8 cellular contexts compared by ENCODE assay signal in genomic region chr5:39624268-39624886, GRCh38.
A peak's percentile ranks its signal among the peaks of the same experiment; 100 is the strongest.
DNase-seq lines count a peak whose midpoint lies in the region; ATAC-seq, FAIRE-seq and TF ChIP-seq lines count a peak whose summit lies in the region.

No MANE protein-coding gene starts in this region.

- in situ Hi-C loops in HepG2 (cut with HindIII; ENCODE audit: extremely low pct_ligation_motif_present, low pct_unique_long_range_greater_than_20kb) = no loop called here

- DNase-seq in EL = peak; percentile 52
- peak; percentile 47 for DNase-seq in HepG2 (ENCODE audit: low spot score)
- no peak for DNase-seq in activated T-cell treated with anti-CD3 and anti-CD28 coated beads, Interleukin-2, amount 50 U/mL, for 48 hours
- DNase-seq in NCI-H1105 (lab: John Stamatoyannopoulos, UW) = no peak
- no peak for DNase-seq in DMS79 treated with DMSO at 0.1 percent for 48 hours (lab: John Stamatoyannopoulos, UW)
- no peak for DNase-seq in NCI-H1048 (lab: John Stamatoyannopoulos, UW)

- TF ChIP-seq POLR2A in HepG2 (IDR thresholded peaks at IDR 0.05; ENCODE audit: insufficient read depth in 1 of 2, low read depth in 2 of 2, low read length in 2 of 2) = no peak

- intact Hi-C loops in HepG2 (cut with micrococcal nuclease; ENCODE audit: unreplicated experiment) = no loop called here

- 0 out of 2 replicates have a peak overlapping the region, but pooled peaks have one; percentile 5 for H3K9ac ChIP-seq in HepG2 (ENCODE audit: insufficient read depth, low read depth, low read length)

- H3K4me2 ChIP-seq in HepG2 (ENCODE audit: low read depth, low read length) = peak overlapping the region; percentile 60

- CTCF ChIA-PET in HepG2 (lab: Yijun Ruan, JAX; ENCODE audit: low intra/inter-chr PET ratio, low total read pairs) = no interaction called here

- TF ChIP-seq CTCF in VCaP (conservative IDR thresholded peaks at IDR 0.05) = no peak
- no peak for TF ChIP-seq CTCF in HepG2 (CRISPR knock-in tag; IDR thresholded peaks at IDR 0.05)

- H3K4me1 ChIP-seq in HepG2 (ENCODE audit: insufficient read depth, low read length) = peaks cover 20% of the 10 kb centered on the region

- no peak for TF ChIP-seq RAD21 in HepG2 (CRISPR knock-in tag; IDR thresholded peaks at IDR 0.05)

- no peaks in the 10 kb centered on the region for H3K27me3 ChIP-seq in HepG2 (ENCODE audit: control insufficient read depth in 1 of 2, insufficient read depth in 2 of 2, low read length in 2 of 2)

- no peak overlapping the region for H2AFZ ChIP-seq in HepG2 (ENCODE audit: low read length)

- POLR2A ChIA-PET in HepG2 (lab: Yijun Ruan, JAX) = no interaction called here

- no peaks in the 10 kb centered on the region for H4K20me1 ChIP-seq in HepG2 (ENCODE audit: insufficient read depth, low read length)

- H3K79me2 ChIP-seq in HepG2 (ENCODE audit: insufficient read depth, low read length) = no peaks in the 10 kb centered on the region

- peak overlapping the region; percentile 62 for H3K27ac ChIP-seq in VCaP
- H3K27ac ChIP-seq in HepG2 (ENCODE audit: extremely low read length, insufficient read depth, low read length) = peak overlapping the region; percentile 60

- BruUV-seq in HepG2 (replicated peaks; lab: Mats Ljungman, UMichigan) = no TSS peak

- H3K9me3 ChIP-seq in HepG2 (ENCODE audit: low read length) = no peaks in the 10 kb centered on the region

- ATAC-seq in HG02981 (IDR thresholded peaks at IDR 0.05; ENCODE audit: unreplicated experiment) (peak; percentile 90), HepG2 (peak; percentile 94)

- peak; percentile 69 for FAIRE-seq in HepG2 (lab: Jason Lieb, UNC)

- H3K4me3 ChIP-seq in HepG2 (replicated peaks in 1 of 3; ENCODE audit: insufficient read depth in 1 of 3, low read depth in 2 of 3, low read length in 3 of 3) = peak overlapping the region in 2 of 3 experiments; percentile 22 to 35; a peak in 2 of 6 replicates

- TF ChIP-seq EP300 in HepG2 (IDR thresholded peaks at IDR 0.05; ENCODE audit: low read depth in 2 of 2, low read length in 2 of 2) (no peak), HepG2 (CRISPR knock-in tag; IDR thresholded peaks at IDR 0.05; ENCODE audit: borderline replicate concordance) (no peak)

- no peaks in the 10 kb centered on the region for H3K36me3 ChIP-seq in HepG2 (replicated peaks in 1 of 2; ENCODE audit: control insufficient read depth in 1 of 2, insufficient read depth in 2 of 2, low read length in 2 of 2)

- 0% methylated on average over 1 of the region's 1 CpG for WGBS in HepG2 (ENCODE audit: low lambda C conversion rate)

TF ChIP-seq in HepG2, 621 proteins besides CTCF, POLR2A, EP300 and RAD21 (continues in another document):
- TF ChIP-seq SATB2 (CRISPR knock-in tag; IDR thresholded peaks at IDR 0.05) (no peak), ZNF672 (CRISPR knock-in tag; IDR thresholded peaks at IDR 0.05) (no peak), TERF1 (CRISPR knock-in tag; IDR thresholded peaks at IDR 0.05) (no peak), ZKSCAN5 (CRISPR knock-in tag; IDR thresholded peaks at IDR 0.05) (no peak), ZNF83 (CRISPR knock-in tag; IDR thresholded peaks at IDR 0.05; ENCODE audit: borderline replicate concordance) (no peak), ZBTB33 (CRISPR knock-in tag; IDR thresholded peaks at IDR 0.05) (no peak), SMAD3 (CRISPR knock-in tag; IDR thresholded peaks at IDR 0.05) (no peak), ZNF776 (CRISPR knock-in tag; IDR thresholded peaks at IDR 0.05) (no peak), SAP130 (CRISPR knock-in tag; IDR thresholded peaks at IDR 0.05; ENCODE audit: low read depth) (peak; percentile 35; the same call in 1 of the 2 replicates), ARID3A (IDR thresholded peaks at IDR 0.05; ENCODE audit: low read depth, low read length) (no peak), IRF2 (CRISPR knock-in tag; IDR thresholded peaks at IDR 0.05) (no peak), ZNF788 (CRISPR knock-in tag; IDR thresholded peaks at IDR 0.05; ENCODE audit: borderline replicate concordance) (no peak), TRIM24 (CRISPR knock-in tag; IDR thresholded peaks at IDR 0.05) (no peak), MTA1 (CRISPR knock-in tag; IDR thresholded peaks at IDR 0.05; ENCODE audit: borderline replicate concordance) (no peak), ZNF256 (CRISPR knock-in tag; conservative IDR thresholded peaks at IDR 0.05) (no peak), MLXIP (CRISPR knock-in tag; IDR thresholded peaks at IDR 0.05; ENCODE audit: borderline replicate concordance) (no peak), ELK4 (CRISPR knock-in tag; IDR thresholded peaks at IDR 0.05; ENCODE audit: borderline replicate concordance) (no peak), E2F5 (CRISPR knock-in tag; conservative IDR thresholded peaks at IDR 0.05) (no peak), PHF21A (CRISPR knock-in tag; IDR thresholded peaks at IDR 0.05) (no peak)

Comparison
In these comparisons a context has a peak if more than half of its experiments do, and no peak if none do; other contexts are left out.
1. DNase-seq: peak in EL (single experiment) and HepG2 (single experiment); none in activated T-cell treated with anti-CD3 and anti-CD28 coated beads, Interleukin-2, amount 50 U/mL, for 48 hours (0 of 2), NCI-H1105 (single experiment), DMS79 treated with DMSO at 0.1 percent for 48 hours (single experiment) and NCI-H1048 (single experiment).